Comparison of ENCODE assay signal across 15 cellular contexts in genomic region chr9:90961375-90961774, GRCh38.
DNase-seq lines count a peak whose midpoint lies in the region; ATAC-seq, FAIRE-seq and TF ChIP-seq lines count a peak whose summit lies in the region.
"Had no signal": no experiment of that assay in that cellular context is flagged by ENCODE, and none has a peak within 500 bp of the region (broad histone marks: within the 10 kb centered on the region; RNA-seq: fewer than 3 reads in every experiment).

No MANE protein-coding gene starts in this region.

- FAIRE-seq in astrocyte (lab: Jason Lieb, UNC) (peak; percentile 32), H54 (lab: Jason Lieb, UNC) (no peak)

- H3K79me2 ChIP-seq in KMS-11 (ENCODE audit: insufficient read depth, low read depth) (no peaks in the 10 kb centered on the region), astrocyte (ENCODE audit: insufficient read depth, low read length) (no peaks in the 10 kb centered on the region)

- H3K9me3 ChIP-seq in BLaER1 (peaks cover 18% of the 10 kb centered on the region), astrocyte (ENCODE audit: insufficient read depth, low read depth, low read length) (no peaks in the 10 kb centered on the region), lung (ENCODE audit: control insufficient read depth in 2 of 2, insufficient read depth in 1 of 2, low read length in 1 of 2) (peaks cover 0 to 2% of the 10 kb centered on the region in 2 donors), Peyer's patch (no peaks in the 10 kb centered on the region), adrenal gland (replicated peaks in 1 of 3) (no peaks in the 10 kb centered on the region)

- H3K27me3 ChIP-seq in BLaER1 = no peaks in the 10 kb centered on the region
- no peaks in the 10 kb centered on the region for H3K27me3 ChIP-seq in KMS-11 (ENCODE audit: insufficient read depth, low read depth)
- H3K27me3 ChIP-seq in astrocyte (ENCODE audit: insufficient read depth, low read length) = no peaks in the 10 kb centered on the region
- no peaks in the 10 kb centered on the region for H3K27me3 ChIP-seq in lung (ENCODE audit: control insufficient read depth, insufficient read depth)
- no peaks in the 10 kb centered on the region for H3K27me3 ChIP-seq in Peyer's patch
- H3K27me3 ChIP-seq in adrenal gland = no peaks in the 10 kb centered on the region

- intact Hi-C loops in adrenal gland (cut with DNase I) = no loop called here

- peaks cover 2% of the 10 kb centered on the region for H3K9me3 Mint-ChIP-seq in astrocyte (ENCODE audit: unreplicated experiment)
- H3K9me3 Mint-ChIP-seq: CD8-positive, alpha-beta memory T cell; endodermal cell had no signal

- peaks cover 70% of the 10 kb centered on the region for H3K4me1 ChIP-seq in BLaER1
- H3K4me1 ChIP-seq in KMS-11 (ENCODE audit: low read depth, poor library complexity, severe bottlenecking) = peaks cover 40% of the 10 kb centered on the region
- peaks cover 25% of the 10 kb centered on the region for H3K4me1 ChIP-seq in astrocyte (ENCODE audit: insufficient read depth, low read length)
- H3K4me1 ChIP-seq in lung (ENCODE audit: control insufficient read depth in 2 of 2, insufficient read depth in 2 of 2, low read length in 2 of 2) = no peaks in the 10 kb centered on the region
- H3K4me1 ChIP-seq in Peyer's patch = no peaks in the 10 kb centered on the region
- no peaks in the 10 kb centered on the region for H3K4me1 ChIP-seq in adrenal gland (replicated peaks in 1 of 2)

- H3K9ac ChIP-seq in BLaER1 = no peak overlapping the region
- no peak overlapping the region for H3K9ac ChIP-seq in KMS-11
- no peak overlapping the region for H3K9ac ChIP-seq in astrocyte (ENCODE audit: low read length)

- peak overlapping the region; percentile 75 for H3K4me2 ChIP-seq in BLaER1
- H3K4me2 ChIP-seq in KMS-11 = no peak overlapping the region
- peak overlapping the region; percentile 1 for H3K4me2 ChIP-seq in astrocyte (ENCODE audit: low read length)

- H3K36me3 ChIP-seq in BLaER1 (no peaks in the 10 kb centered on the region), KMS-11 (ENCODE audit: insufficient read depth) (no peaks in the 10 kb centered on the region), astrocyte (ENCODE audit: insufficient read depth, low read length) (no peaks in the 10 kb centered on the region), lung (ENCODE audit: control insufficient read depth in 2 of 2, insufficient read depth in 2 of 2, low read length in 2 of 2) (no peaks in the 10 kb centered on the region), Peyer's patch (no peaks in the 10 kb centered on the region), adrenal gland (replicated peaks in 1 of 2) (no peaks in the 10 kb centered on the region)

- ATAC-seq in lung (ENCODE audit: insufficient read depth, low FRiP score) = peak; percentile 44
- ATAC-seq: stimulated activated naive CD8-positive, alpha-beta T cell treated with anti-CD3 and anti-CD28 coated beads, Interleukin-15, Interleukin-2, amounts not matched to agents 100 U/mL and 50 U/mL, for 24 hours had no signal

- H3K4me1 Mint-ChIP-seq in astrocyte (ENCODE audit: low read depth, unreplicated experiment) = peaks cover 21% of the 10 kb centered on the region

- peaks cover 5% of the 10 kb centered on the region for H3K27me3 Mint-ChIP-seq in astrocyte (ENCODE audit: low read depth, unreplicated experiment)

- H2AFZ ChIP-seq in KMS-11 (ENCODE audit: low read depth) (0 out of 2 replicates have a peak overlapping the region, but pooled peaks have one; percentile 31), astrocyte (ENCODE audit: low read depth, low read length) (no peak overlapping the region)

- peaks cover 4% of the 10 kb centered on the region for H3K36me3 Mint-ChIP-seq in astrocyte (ENCODE audit: low read depth, unreplicated experiment)
- H3K36me3 Mint-ChIP-seq: mesothelial cell of epicardium had no signal

- 41 to 72% methylated on average over 10 of the region's 10 CpGs for WGBS in lung, 2 donors
- WGBS in adrenal gland, 4 donors = 48 to 53% (median 51%) methylated on average over 10 of the region's 10 CpGs

- H3K4me3 Mint-ChIP-seq in astrocyte (ENCODE audit: unreplicated experiment) = no peak overlapping the region
- H3K4me3 Mint-ChIP-seq: CD8-positive, alpha-beta memory T cell; endodermal cell; mesothelial cell of epicardium had no signal

- H3K27ac Mint-ChIP-seq in astrocyte (ENCODE audit: unreplicated experiment) = peak overlapping the region; percentile 62
- H3K27ac Mint-ChIP-seq: endodermal cell, mesothelial cell of epicardium had no signal

- TF ChIP-seq CTCF in KMS-11 (conservative IDR thresholded peaks at IDR 0.05; ENCODE audit: low read depth, low read length) = no peak
- no peak for TF ChIP-seq CTCF in astrocyte (IDR thresholded peaks at IDR 0.05; ENCODE audit: insufficient read depth, low read depth, low read length)
- TF ChIP-seq CTCF in lung (IDR thresholded peaks at IDR 0.05; ENCODE audit: control extremely low read depth, extremely low read depth) = no peak
- TF ChIP-seq CTCF in Peyer's patch (IDR thresholded peaks at IDR 0.05) = no peak
- no peak for TF ChIP-seq CTCF in adrenal gland (IDR thresholded peaks at IDR 0.05)

- TF ChIP-seq POLR2A in Peyer's patch (IDR thresholded peaks at IDR 0.05) = no peak
- no peak for TF ChIP-seq POLR2A in H54 (IDR thresholded peaks at IDR 0.05; ENCODE audit: low read depth, low read length)
- TF ChIP-seq POLR2A in adrenal gland (IDR thresholded peaks at IDR 0.05) = no peak

- H3K4me3 ChIP-seq in BLaER1 (no peak overlapping the region), KMS-11 (IDR thresholded peaks at IDR 0.05; ENCODE audit: insufficient read depth, low read depth, low read length) (no peak overlapping the region), astrocyte (ENCODE audit: insufficient read depth, low read depth, low read length) (no peak overlapping the region), lung (no peak overlapping the region), Peyer's patch (no peak overlapping the region), adrenal gland (no peak overlapping the region)

- peak; percentile 57 for DNase-seq in astrocyte (ENCODE audit: low read depth)
- peak; percentile 42 for DNase-seq in lung (ENCODE audit: low spot score)
- no peak for DNase-seq in middle frontal gyrus (ENCODE audit: extremely low spot score, low spot score)
- no peak for DNase-seq in Peyer's patch
- DNase-seq in H54 (ENCODE audit: insufficient read length, low spot score) = no peak
- DNase-seq in adrenal gland = no peak
- DNase-seq: activated CD4-positive, CD25-positive, alpha-beta regulatory T cell treated with anti-CD3 and anti-CD28 coated beads, Interleukin-2, amount 50 U/mL, for 72 hours; activated T-cell treated with anti-CD3 and anti-CD28 coated beads for 4 hours; CD8-positive, alpha-beta memory T cell; endodermal cell; stimulated activated CD4-positive, alpha-beta T cell treated with anti-CD3 and anti-CD28 coated beads, Interleukin-4, amount 100 ng/mL, for 24 hours; stimulated activated naive CD8-positive, alpha-beta T cell treated with anti-CD3 and anti-CD28 coated beads, Interleukin-15, Interleukin-2, amounts not matched to agents 100 U/mL and 50 U/mL, for 24 hours had no signal

- peak overlapping the region; percentile 50; the same call in 1 of the 2 replicates for H3K27ac ChIP-seq in BLaER1
- H3K27ac ChIP-seq in KMS-11 = no peak overlapping the region
- H3K27ac ChIP-seq in astrocyte (ENCODE audit: low read depth, low read length) = no peak overlapping the region
- H3K27ac ChIP-seq in lung (ENCODE audit: low read depth in 1 of 2, low read length in 1 of 2) = no peak overlapping the region
- H3K27ac ChIP-seq in Peyer's patch = no peak overlapping the region
- no peak overlapping the region for H3K27ac ChIP-seq in adrenal gland

- H4K20me1 ChIP-seq in BLaER1 = no peaks in the 10 kb centered on the region
- H4K20me1 ChIP-seq in KMS-11 (ENCODE audit: insufficient read depth) = no peaks in the 10 kb centered on the region
- no peaks in the 10 kb centered on the region for H4K20me1 ChIP-seq in astrocyte (ENCODE audit: insufficient read depth, low read length)

Comparison
In these comparisons a context has a peak if more than half of its experiments do, and no peak if none do; other contexts are left out.
1. DNase-seq: peak in astrocyte (single experiment) and lung (single experiment); none in middle frontal gyrus (single experiment), Peyer's patch (0 of 3), H54 (single experiment) and adrenal gland (0 of 7).